In genomic region chr17:50372222-50372621, GRCh38 we compare ENCODE assay signal across 8 cellular contexts. TPM values are rescaled to one million over a fixed set of nuclear protein-coding genes. Genes with fewer than 3 reads are reported as not detected.
DNase-seq lines count a peak whose midpoint lies in the region; ATAC-seq and TF ChIP-seq lines count a peak whose summit lies in the region.

No MANE protein-coding gene starts in this region.

- DNase-seq in BJ (ENCODE audit: low read depth) = no peak
- DNase-seq in nephron progenitor cell = no peak
- DNase-seq in medulla oblongata (ENCODE audit: extremely low spot score) = no peak

- H3K9me3 ChIP-seq in OCI-LY3 (ENCODE audit: insufficient read depth, low read length) (no peaks in the 10 kb centered on the region), endocrine pancreas (ENCODE audit: control insufficient read depth, low read length) (no peaks in the 10 kb centered on the region)

- H3K4me3 ChIP-seq in BJ (ENCODE audit: low read depth, low read length) (peak overlapping the region; percentile 54), OCI-LY3 (ENCODE audit: low read length) (peak overlapping the region; percentile 86), endocrine pancreas (ENCODE audit: control insufficient read depth, insufficient read depth, low read length) (peak overlapping the region; percentile 85)

- H3K9me3 Mint-ChIP-seq in nephron progenitor cell = no peaks in the 10 kb centered on the region

- H3K27me3 ChIP-seq in BJ (ENCODE audit: control insufficient read depth, insufficient read depth, low read length) = no peaks in the 10 kb centered on the region
- no peaks in the 10 kb centered on the region for H3K27me3 ChIP-seq in OCI-LY3 (ENCODE audit: low read depth, low read length)
- H3K27me3 ChIP-seq in endocrine pancreas (ENCODE audit: control insufficient read depth, insufficient read depth, low read length) = no peaks in the 10 kb centered on the region

- peak overlapping the region; percentile 99 for H3K4me3 Mint-ChIP-seq in nephron progenitor cell

- peaks cover 3% of the 10 kb centered on the region for H3K27me3 Mint-ChIP-seq in nephron progenitor cell (ENCODE audit: low read depth, poor library complexity)

- 0 out of 2 replicates have a peak, but pooled peaks cover 4% of the 10 kb centered on the region for H4K20me1 ChIP-seq in OCI-LY3 (ENCODE audit: insufficient read depth, low read length)

- H3K4me1 ChIP-seq in OCI-LY3 (ENCODE audit: low read length) (peaks cover 15% of the 10 kb centered on the region), endocrine pancreas (ENCODE audit: control insufficient read depth, insufficient read depth, low read length) (peaks cover 4% of the 10 kb centered on the region)

- TF ChIP-seq CTCF in BJ (IDR thresholded peaks at IDR 0.05; ENCODE audit: insufficient read depth, low read depth, low read length) (no peak), OCI-LY3 (IDR thresholded peaks at IDR 0.05; ENCODE audit: low read depth, low read length) (no peak), nephron progenitor cell (IDR thresholded peaks at IDR 0.05) (no peak)

- peak overlapping the region; percentile 79 for H3K9ac ChIP-seq in OCI-LY3 (ENCODE audit: low read length)
- peak overlapping the region; percentile 49 for H3K9ac ChIP-seq in endocrine pancreas (ENCODE audit: control insufficient read depth, insufficient read depth, low read length)

- peaks cover 30% of the 10 kb centered on the region for H3K79me2 ChIP-seq in OCI-LY3 (ENCODE audit: low read length)

- H3K4me1 Mint-ChIP-seq in nephron progenitor cell = peaks cover 32% of the 10 kb centered on the region

- CTCF ChIA-PET in BJ (lab: Yijun Ruan, JAX) = interaction anchor here (0.8 to 2.1 kb wide), 3 partner anchors 10 to 18 kb away, joined by 3 to 13 read pairs (median 3); no protein-coding TSS in a partner anchor

- POLR2A ChIA-PET in BJ (lab: Charles Lee) = no interaction called here

- H3K36me3 ChIP-seq in BJ (ENCODE audit: control insufficient read depth, insufficient read depth, low read length) = peaks cover 19% of the 10 kb centered on the region
- peaks cover 48% of the 10 kb centered on the region for H3K36me3 ChIP-seq in OCI-LY3 (replicated peaks; ENCODE audit: low read depth, low read length)
- H3K36me3 ChIP-seq in endocrine pancreas (ENCODE audit: control insufficient read depth, insufficient read depth, low read length) = no peaks in the 10 kb centered on the region

- no peak for ATAC-seq in GM18519 (IDR thresholded peaks at IDR 0.05; ENCODE audit: low FRiP score, unreplicated experiment)
- no peak for ATAC-seq in HG02610 (IDR thresholded peaks at IDR 0.05; ENCODE audit: unreplicated experiment)
- ATAC-seq in HG03045 (IDR thresholded peaks at IDR 0.05; ENCODE audit: unreplicated experiment) = no peak

- H3K27ac Mint-ChIP-seq in nephron progenitor cell = peak overlapping the region; percentile 99

- no peak overlapping the region for H2AFZ ChIP-seq in OCI-LY3 (ENCODE audit: low read depth, low read length)

- peak overlapping the region; percentile 83 for H3K4me2 ChIP-seq in OCI-LY3 (ENCODE audit: low read length)

- H3K36me3 Mint-ChIP-seq in nephron progenitor cell (ENCODE audit: low read depth) = peaks cover 42% of the 10 kb centered on the region

- peak overlapping the region; percentile 77; the same call in 1 of the 2 replicates for H3K27ac ChIP-seq in OCI-LY3 (ENCODE audit: low read length)

RNA-seq across cellular contexts. Expression of gene MRPL27, which starts 0.8 kb away (rescaled TPM):
- 115 and 142 TPM in 2 replicates for polyA plus RNA-seq in BJ (2011; rRNA removed)
- polyA minus RNA-seq in BJ (2011; rRNA and poly(A)+ RNA removed) = 24.8 and 30.5 TPM in 2 replicates

RNA-seq across cellular contexts. Expression of gene EME1, which starts 0.8 kb away (rescaled TPM):
- 5.3 and 5.9 TPM in 2 replicates for polyA plus RNA-seq in BJ (2011; rRNA removed)
- 2.2 and 2.6 TPM in 2 replicates for polyA minus RNA-seq in BJ (2011; rRNA and poly(A)+ RNA removed)

RNA-seq across cellular contexts. Expression of gene LRRC59, which starts 25.1 kb away (rescaled TPM):
- polyA plus RNA-seq in BJ (2011; rRNA removed) = 110 and 119 TPM in 2 replicates
- 99.3 and 106 TPM in 2 replicates for polyA minus RNA-seq in BJ (2011; rRNA and poly(A)+ RNA removed)

RNA-seq across cellular contexts. Expression of gene XYLT2, which starts 26.3 kb away (rescaled TPM):
- polyA plus RNA-seq in BJ (2011; rRNA removed) = 15.4 and 25.0 TPM in 2 replicates
- 21.3 and 29.4 TPM in 2 replicates for polyA minus RNA-seq in BJ (2011; rRNA and poly(A)+ RNA removed)

RNA-seq across cellular contexts. Expression of gene ACSF2, which starts 53.8 kb away (rescaled TPM):
- polyA plus RNA-seq in BJ (2011; rRNA removed) = 19.9 and 25.4 TPM in 2 replicates
- 19.8 and 31.7 TPM in 2 replicates for polyA minus RNA-seq in BJ (2011; rRNA and poly(A)+ RNA removed)
